8 cellular contexts compared by ENCODE assay signal in the genomic region with DNA sequence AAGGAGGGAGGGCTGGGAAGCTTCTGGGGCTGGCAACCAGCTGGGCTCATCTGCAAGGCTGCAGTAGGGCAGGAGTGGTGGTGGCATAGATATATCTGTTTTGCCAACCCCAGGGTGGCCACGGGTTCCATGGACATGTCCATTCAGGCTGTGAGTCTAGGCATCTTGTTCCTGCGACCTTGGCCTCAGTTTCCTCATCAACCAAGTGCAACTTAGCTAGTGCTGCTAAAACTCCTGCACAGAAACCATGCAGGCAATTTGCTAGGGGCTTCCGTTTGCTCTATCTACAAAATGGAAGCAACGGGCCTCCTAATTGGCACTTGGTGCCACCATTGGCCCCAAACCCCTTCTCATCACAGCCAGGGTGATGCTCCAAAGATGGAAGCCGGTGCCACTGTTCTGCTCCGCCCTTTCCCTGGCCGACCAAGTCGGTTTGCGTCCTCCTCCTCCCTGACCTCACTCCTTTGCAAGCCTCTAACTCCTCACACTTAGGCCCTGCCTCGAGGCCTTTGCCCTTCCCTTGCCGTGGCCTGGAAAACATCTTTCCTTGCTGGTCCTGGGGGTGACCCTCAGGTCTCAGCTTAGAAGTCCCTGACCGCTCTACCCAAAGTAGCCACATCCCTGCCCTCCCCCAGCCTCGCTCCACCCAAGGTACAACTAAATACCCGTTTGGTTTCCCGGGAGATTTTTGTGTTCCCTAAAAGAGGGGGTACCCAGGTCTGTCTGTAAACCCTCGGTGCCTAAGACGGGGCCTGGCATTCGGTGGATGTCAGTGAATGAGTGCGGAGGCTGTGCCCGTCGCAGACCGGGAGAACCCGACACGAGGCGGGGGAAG. TPM values are rescaled to one million over a fixed set of nuclear protein-coding genes. Genes with fewer than 3 reads are reported as not detected.
A peak's percentile ranks its signal among the peaks of the same experiment; 100 is the strongest.
DNase-seq lines count a peak whose midpoint lies in the region; ATAC-seq lines count a peak whose summit lies in the region.

No MANE protein-coding gene starts in this region.

- POLR2A ChIA-PET in activated CD4-positive, alpha-beta T cell treated with anti-CD3 and anti-CD28 coated beads for 36 hours (lab: Charles Lee) = interaction anchor here (0.7 to 1.9 kb wide), 12 partner anchors 8 to 154 kb away, joined by 3 to 31 read pairs (median 6); partner anchors contain the start of genes DRC3 and TOM1L2

- peak overlapping the region; percentile 94 for H3K9ac ChIP-seq in adipocyte (ENCODE audit: low read length)

- H3K27me3 ChIP-seq in adipocyte (replicated peaks; ENCODE audit: control insufficient read depth, insufficient read depth, low read length) = no peaks in the 10 kb centered on the region

- peak overlapping the region; percentile 90 for H3K4me3 ChIP-seq in adipocyte (ENCODE audit: low read length)

- DNase-seq in activated CD4-positive, alpha-beta T cell treated with anti-CD3 and anti-CD28 coated beads for 36 hours = peak; percentile 50
- DNase-seq in activated CD4-positive, alpha-beta T cell treated with anti-CD3 and anti-CD28 coated beads, Interleukin-2, amount 50 U/mL, for 4 hours = no peak
- no peak for DNase-seq in adipocyte (ENCODE audit: low read depth)
- DNase-seq in immature natural killer cell = no peak
- no peak for DNase-seq in substantia nigra (lab: John Stamatoyannopoulos, UW)
- DNase-seq in SKM-1 (lab: John Stamatoyannopoulos, UW; ENCODE audit: unreplicated experiment) = no peak

- peaks cover 65% of the 10 kb centered on the region for H3K4me1 ChIP-seq in adipocyte (ENCODE audit: control insufficient read depth, insufficient read depth, low read length)

- no peak for ATAC-seq in activated CD4-positive, alpha-beta T cell treated with anti-CD3 and anti-CD28 coated beads for 36 hours
- ATAC-seq in GM21825 (IDR thresholded peaks at IDR 0.05; ENCODE audit: unreplicated experiment) (no peak), GM21528 (IDR thresholded peaks at IDR 0.05; ENCODE audit: low FRiP score, unreplicated experiment) (no peak)

- H3K4me3 Mint-ChIP-seq in activated CD4-positive, alpha-beta T cell treated with anti-CD3 and anti-CD28 coated beads for 36 hours = peak overlapping the region; percentile 94
- peak overlapping the region; percentile 75 to 90 (median 87) for H3K4me3 Mint-ChIP-seq in immature natural killer cell

- CTCF ChIA-PET in activated CD4-positive, alpha-beta T cell treated with anti-CD3 and anti-CD28 coated beads for 36 hours (lab: Charles Lee) = interaction anchor here (0.7 to 2.7 kb wide), 6 partner anchors 14 to 83 kb away, joined by 3 to 16 read pairs (median 6); no protein-coding TSS in a partner anchor

- intact Hi-C loops in activated CD4-positive, alpha-beta T cell treated with anti-CD3 and anti-CD28 coated beads for 36 hours (cut with DNase I, micrococcal nuclease) = loop anchor here (1.0 to 5.0 kb wide), 13 partner anchors 11 to 793 kb away; partner anchors contain the start of genes ALKBH5 (in 1 of the 2), ATPAF2 (in 1 of the 2), COPS3 (in 1 of the 2) and DRG2 (in 1 of the 2)

- H3K9me3 ChIP-seq in adipocyte (ENCODE audit: control insufficient read depth, low read length) = no peaks in the 10 kb centered on the region

- no peaks in the 10 kb centered on the region for H3K36me3 ChIP-seq in adipocyte (ENCODE audit: control insufficient read depth, insufficient read depth, low read length, severe bottlenecking)

- H3K27ac ChIP-seq in substantia nigra (ENCODE audit: low read depth, low read length, poor library complexity, severe bottlenecking) = peak overlapping the region; percentile 97

- H3K36me3 Mint-ChIP-seq in activated CD4-positive, alpha-beta T cell treated with anti-CD3 and anti-CD28 coated beads for 36 hours (ENCODE audit: low read depth) = peaks cover 39% of the 10 kb centered on the region
- peaks cover 0 to 3% (median 0%) of the 10 kb centered on the region in 3 donors for H3K36me3 Mint-ChIP-seq in immature natural killer cell

- H3K9me3 Mint-ChIP-seq in activated CD4-positive, alpha-beta T cell treated with anti-CD3 and anti-CD28 coated beads for 36 hours (ENCODE audit: low read depth) = no peaks in the 10 kb centered on the region
- H3K9me3 Mint-ChIP-seq in immature natural killer cell = no peaks in the 10 kb centered on the region

- peaks cover 71% of the 10 kb centered on the region for H3K4me1 Mint-ChIP-seq in activated CD4-positive, alpha-beta T cell treated with anti-CD3 and anti-CD28 coated beads for 36 hours
- H3K4me1 Mint-ChIP-seq in immature natural killer cell = peaks cover 39 to 52% of the 10 kb centered on the region in 2 donors

- peak overlapping the region; percentile 98 for H3K27ac Mint-ChIP-seq in activated CD4-positive, alpha-beta T cell treated with anti-CD3 and anti-CD28 coated beads for 36 hours
- peak overlapping the region; percentile 89 to 96 (median 95) for H3K27ac Mint-ChIP-seq in immature natural killer cell

- H3K27me3 Mint-ChIP-seq in activated CD4-positive, alpha-beta T cell treated with anti-CD3 and anti-CD28 coated beads for 36 hours = no peaks in the 10 kb centered on the region
- H3K27me3 Mint-ChIP-seq in immature natural killer cell (ENCODE audit: low read depth in 3 of 3) = peaks cover 22 to 36% (median 24%) of the 10 kb centered on the region in 3 donors

RNA-seq across cellular contexts. Expression of gene SREBF1, which starts 1.2 kb away (rescaled TPM):
- total RNA-seq in activated CD4-positive, alpha-beta T cell treated with anti-CD3 and anti-CD28 coated beads for 36 hours = 10 to 100 TPM; 87.6 to 97.2 TPM
- 10 to 100 TPM in 1 of 3 donors, 1 to 10 TPM in 2; 2.9 to 13.4 (median 4.4) TPM for polyA plus RNA-seq in immature natural killer cell
